In genomic region chr14:68823434-68824206, GRCh38 we compare ENCODE assay signal across 23 cellular contexts. TPM values are rescaled to one million over a fixed set of nuclear protein-coding genes. Genes with fewer than 3 reads are reported as not detected.
A peak's percentile ranks its signal among the peaks of the same experiment; 100 is the strongest.
DNase-seq lines count a peak whose midpoint lies in the region; ATAC-seq and TF ChIP-seq lines count a peak whose summit lies in the region.
"Had no signal": no experiment of that assay in that cellular context is flagged by ENCODE, and none has a peak within 500 bp of the region (broad histone marks: within the 10 kb centered on the region; RNA-seq: fewer than 3 reads in every experiment).

No MANE protein-coding gene starts in this region.

- H4K20me1 ChIP-seq in OCI-LY7 (ENCODE audit: insufficient read depth, low read length) = no peaks in the 10 kb centered on the region

- DNase-seq in T-helper 1 cell (no peak), OCI-LY7 (ENCODE audit: low spot score) (no peak), left kidney (ENCODE audit: low read depth, low spot score) (peak; percentile 52), NCI-H128 (lab: John Stamatoyannopoulos, UW; ENCODE audit: unreplicated experiment) (no peak), amygdala (lab: John Stamatoyannopoulos, UW) (no peak)
- DNase-seq: activated CD4-positive, alpha-beta T cell treated with anti-CD3 and anti-CD28 coated beads, Interleukin-2, amount 50 U/mL, for 1 hour; activated T-cell treated with anti-CD3 and anti-CD28 coated beads for 4 hours; aorta; gastrocnemius medialis; kidney glomerular epithelial cell; MG63; NCI-H1436 treated with DMSO at 0.1 percent for 48 hours; NCI-H2171 treated with DMSO at 0.1 percent for 48 hours; NCI-H526; posterior cingulate gyrus; upper lobe of left lung had no signal

- CTCF ChIA-PET in OCI-LY7 (lab: Charles Lee; ENCODE audit: unreplicated experiment) = interaction anchor here (0.6 kb wide), 1 partner anchor 31 kb away, joined by 3 read pairs; the partner anchor contains the start of gene ZFP36L1

- H3K36me3 ChIP-seq in OCI-LY7 (ENCODE audit: insufficient read depth, low read length) = no peaks in the 10 kb centered on the region
- H3K36me3 ChIP-seq: esophagus muscularis mucosa, gastrocnemius medialis, MG63, upper lobe of left lung had no signal

- ATAC-seq in stimulated activated memory B cell treated with anti-CD40 and anti-IgM and Interleukin-4, amounts not matched to agents 10 μg/mL and 1 μg/mL and 100 μg/mL, for 72 hours = no peak
- no peak for ATAC-seq in GM18502 (IDR thresholded peaks at IDR 0.05; ENCODE audit: poor library complexity, unreplicated experiment)
- ATAC-seq: natural killer cell treated with Interleukin-12 subunit alpha and Interleukin-12 subunit beta and Interleukin-15 and Interleukin-18, amount 100 ng/mL, for 72 hours had no signal

- H3K27ac ChIP-seq in OCI-LY7 (ENCODE audit: low read depth, low read length, poor library complexity, severe bottlenecking) = no peak overlapping the region
- H3K27ac ChIP-seq: 22Rv1, esophagus muscularis mucosa, gastrocnemius medialis, upper lobe of left lung had no signal

- peak overlapping the region; percentile 82; the same call in 1 of the 2 replicates for H2AFZ ChIP-seq in OCI-LY7 (ENCODE audit: low read length)

- H3K4me1 ChIP-seq in OCI-LY7 (ENCODE audit: insufficient read depth, low read length, poor library complexity, severe bottlenecking) = peaks cover 46% of the 10 kb centered on the region

- no peaks in the 10 kb centered on the region for H3K9me2 ChIP-seq in OCI-LY7 (ENCODE audit: insufficient read depth, low read length)

- peaks cover under 1% of the 10 kb centered on the region for H3K27me3 Mint-ChIP-seq in T-helper 1 cell treated with Interleukin-12 subunit alpha and Interleukin-12 subunit beta and Interleukin-4 antibody, amounts not matched to agents 30 μg/mL and 1 μg/mL, for 36 hours (ENCODE audit: low read depth)
- H3K27me3 Mint-ChIP-seq in stimulated activated memory B cell treated with anti-CD40 and anti-IgM and Interleukin-4, amounts not matched to agents 10 μg/mL and 1 μg/mL and 100 μg/mL, for 72 hours = no peaks in the 10 kb centered on the region
- H3K27me3 Mint-ChIP-seq: natural killer cell treated with Interleukin-12 subunit alpha and Interleukin-12 subunit beta and Interleukin-15 and Interleukin-18, amount 100 ng/mL, for 72 hours; stimulated activated naive CD8-positive, alpha-beta T cell treated with anti-CD3 and anti-CD28 coated beads, Interleukin-15, Interleukin-2, amounts not matched to agents 100 ng/mL and 50 ng/mL, for 24 hours had no signal

- POLR2A ChIA-PET in OCI-LY7 (lab: Charles Lee) = interaction anchor here (0.6 to 1.0 kb wide), 2 partner anchors 449 to 652 kb away, joined by 3 read pairs; no protein-coding TSS in a partner anchor

- no peaks in the 10 kb centered on the region for H3K36me3 Mint-ChIP-seq in T-helper 1 cell treated with Interleukin-12 subunit alpha and Interleukin-12 subunit beta and Interleukin-4 antibody, amounts not matched to agents 30 μg/mL and 1 μg/mL, for 36 hours (ENCODE audit: low read depth)
- H3K36me3 Mint-ChIP-seq in stimulated activated memory B cell treated with anti-CD40 and anti-IgM and Interleukin-4, amounts not matched to agents 10 μg/mL and 1 μg/mL and 100 μg/mL, for 72 hours = no peaks in the 10 kb centered on the region
- H3K36me3 Mint-ChIP-seq: natural killer cell treated with Interleukin-12 subunit alpha and Interleukin-12 subunit beta and Interleukin-15 and Interleukin-18, amount 100 ng/mL, for 72 hours had no signal

- no TSS peak for BruUV-seq in OCI-LY7 (replicated peaks; lab: Mats Ljungman, UMichigan)

- intact Hi-C loops in OCI-LY7 (cut with micrococcal nuclease; ENCODE audit: unreplicated experiment) = loop anchor here (2.0 to 10.0 kb wide), 3 partner anchors 575 to 989 kb away; no protein-coding TSS in a partner anchor

- TF ChIP-seq CTCF in OCI-LY7 (conservative IDR thresholded peaks at IDR 0.05; ENCODE audit: low read length) = no peak

- no peak overlapping the region for H3K4me3 ChIP-seq in OCI-LY7 (ENCODE audit: low read depth, low read length, poor library complexity, severe bottlenecking)
- H3K4me3 ChIP-seq: esophagus muscularis mucosa, gastrocnemius medialis, MG63 had no signal

- H3K9me3 Mint-ChIP-seq in T-helper 1 cell treated with Interleukin-12 subunit alpha and Interleukin-12 subunit beta and Interleukin-4 antibody, amounts not matched to agents 30 μg/mL and 1 μg/mL, for 36 hours = no peaks in the 10 kb centered on the region
- no peaks in the 10 kb centered on the region for H3K9me3 Mint-ChIP-seq in stimulated activated memory B cell treated with anti-CD40 and anti-IgM and Interleukin-4, amounts not matched to agents 10 μg/mL and 1 μg/mL and 100 μg/mL, for 72 hours
- H3K9me3 Mint-ChIP-seq: natural killer cell treated with Interleukin-12 subunit alpha and Interleukin-12 subunit beta and Interleukin-15 and Interleukin-18, amount 100 ng/mL, for 72 hours; stimulated activated naive CD8-positive, alpha-beta T cell treated with anti-CD3 and anti-CD28 coated beads, Interleukin-15, Interleukin-2, amounts not matched to agents 100 ng/mL and 50 ng/mL, for 24 hours had no signal

- no peak overlapping the region for H3K4me3 Mint-ChIP-seq in T-helper 1 cell treated with Interleukin-12 subunit alpha and Interleukin-12 subunit beta and Interleukin-4 antibody, amounts not matched to agents 30 μg/mL and 1 μg/mL, for 36 hours
- H3K4me3 Mint-ChIP-seq in stimulated activated memory B cell treated with anti-CD40 and anti-IgM and Interleukin-4, amounts not matched to agents 10 μg/mL and 1 μg/mL and 100 μg/mL, for 72 hours = no peak overlapping the region
- H3K4me3 Mint-ChIP-seq: natural killer cell treated with Interleukin-12 subunit alpha and Interleukin-12 subunit beta and Interleukin-15 and Interleukin-18, amount 100 ng/mL, for 72 hours; stimulated activated naive CD8-positive, alpha-beta T cell treated with anti-CD3 and anti-CD28 coated beads, Interleukin-15, Interleukin-2, amounts not matched to agents 100 ng/mL and 50 ng/mL, for 24 hours had no signal

- H3K9me3 ChIP-seq in OCI-LY7 (ENCODE audit: low read length) = no peaks in the 10 kb centered on the region
- H3K9me3 ChIP-seq: esophagus muscularis mucosa, gastrocnemius medialis, MG63, upper lobe of left lung had no signal

- peak overlapping the region; percentile 0 for H3K27ac Mint-ChIP-seq in T-helper 1 cell treated with Interleukin-12 subunit alpha and Interleukin-12 subunit beta and Interleukin-4 antibody, amounts not matched to agents 30 μg/mL and 1 μg/mL, for 36 hours
- peak overlapping the region; percentile 77 for H3K27ac Mint-ChIP-seq in stimulated activated memory B cell treated with anti-CD40 and anti-IgM and Interleukin-4, amounts not matched to agents 10 μg/mL and 1 μg/mL and 100 μg/mL, for 72 hours
- H3K27ac Mint-ChIP-seq: stimulated activated naive CD8-positive, alpha-beta T cell treated with anti-CD3 and anti-CD28 coated beads, Interleukin-15, Interleukin-2, amounts not matched to agents 100 ng/mL and 50 ng/mL, for 24 hours had no signal

- H3K79me2 ChIP-seq in OCI-LY7 (ENCODE audit: insufficient read depth, low read depth, low read length) = no peaks in the 10 kb centered on the region

- H3K4me2 ChIP-seq in OCI-LY7 (ENCODE audit: low read length) = no peak overlapping the region

- H3K4me1 Mint-ChIP-seq in T-helper 1 cell treated with Interleukin-12 subunit alpha and Interleukin-12 subunit beta and Interleukin-4 antibody, amounts not matched to agents 30 μg/mL and 1 μg/mL, for 36 hours (ENCODE audit: low read depth) = peaks cover 33% of the 10 kb centered on the region
- H3K4me1 Mint-ChIP-seq in stimulated activated memory B cell treated with anti-CD40 and anti-IgM and Interleukin-4, amounts not matched to agents 10 μg/mL and 1 μg/mL and 100 μg/mL, for 72 hours = peaks cover 65% of the 10 kb centered on the region

RNA-seq across cellular contexts. Expression of gene ZFP36L1, which starts 30.8 kb away (rescaled TPM):
- 24.2 and 25.6 TPM in 2 replicates for total RNA-seq in OCI-LY7 (2014; rRNA removed; shearing (Covaris generic))
- total RNA-seq in OCI-LY7 (2022) = 51.4 and 57.0 TPM in 2 replicates
